In the genomic region with DNA sequence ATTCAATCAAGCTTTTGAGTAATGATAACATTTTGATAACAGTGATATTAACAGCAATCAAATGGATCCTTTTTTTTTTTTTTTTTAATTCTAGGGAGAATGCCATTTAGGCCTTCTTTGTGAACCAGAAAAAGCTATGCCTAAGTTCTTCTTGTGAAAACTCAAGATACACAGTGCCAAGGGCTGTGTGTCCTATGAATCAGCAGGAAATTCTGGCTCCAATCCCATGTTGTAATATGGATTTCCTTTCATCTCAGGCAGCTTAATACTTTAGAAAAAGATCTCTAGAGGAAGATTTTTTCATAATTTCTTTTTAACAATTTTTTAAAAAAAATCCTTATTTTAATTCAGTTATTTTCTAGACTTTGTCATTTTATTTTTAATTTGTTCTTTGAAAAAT, we compare ENCODE assay signal across 16 cellular contexts.
A peak's percentile ranks its signal among the peaks of the same experiment; 100 is the strongest.
DNase-seq lines count a peak whose midpoint lies in the region; ATAC-seq and TF ChIP-seq lines count a peak whose summit lies in the region.
"Had no signal": no experiment of that assay in that cellular context is flagged by ENCODE, and none has a peak within 500 bp of the region (broad histone marks: within the 10 kb centered on the region; RNA-seq: fewer than 3 reads in every experiment).

No MANE protein-coding gene starts in this region.

- H3K27me3 Mint-ChIP-seq in activated CD4-positive, alpha-beta memory T cell treated with anti-CD3 and anti-CD28 coated beads, Interleukin-2, amount 10 ng/mL, durations not matched to agents 7 days and 5 days = peaks cover 12% of the 10 kb centered on the region
- H3K27me3 Mint-ChIP-seq in activated T-helper 1 cell treated with anti-CD3 and anti-CD28 coated beads, Interleukin-12 subunit alpha, Interleukin-12 subunit beta, Interleukin-2, Interleukin-4 antibody, amounts not matched to agents 30 ng/mL and 10 ng/mL and 1 ng/mL, durations not matched to agents 14 hours and 24 hours and 36 hours (ENCODE audit: insufficient read depth) = peaks cover 2% of the 10 kb centered on the region

- H3K36me3 ChIP-seq in SK-N-SH (replicated peaks in 1 of 2; ENCODE audit: control insufficient read depth in 1 of 2, insufficient read depth in 2 of 2, low read length in 1 of 2) = no peaks in the 10 kb centered on the region
- H3K36me3 ChIP-seq: BE2C, colonic mucosa, WERI-Rb-1 had no signal

- ATAC-seq in HG02970 (IDR thresholded peaks at IDR 0.05; ENCODE audit: low FRiP score, unreplicated experiment) = no peak
- no peak for ATAC-seq in GM18861 (IDR thresholded peaks at IDR 0.05; ENCODE audit: unreplicated experiment)
- ATAC-seq: activated T-helper 17 cell treated with anti-CD3 and anti-CD28 coated beads, Interleukin-2, amount 50 U/mL, for 72 hours had no signal

- H3K4me2 ChIP-seq in SK-N-SH = no peak overlapping the region

- intact Hi-C loops in activated T-helper 1 cell treated with anti-CD3 and anti-CD28 coated beads, Interleukin-12 subunit alpha, Interleukin-12 subunit beta, Interleukin-2, Interleukin-4 antibody, amounts not matched to agents 30 ng/mL and 10 ng/mL and 1 ng/mL, durations not matched to agents 14 hours and 24 hours and 36 hours (cut with micrococcal nuclease) = no loop called here

- no peaks in the 10 kb centered on the region for H3K27me3 ChIP-seq in SK-N-SH (ENCODE audit: insufficient read depth)
- H3K27me3 ChIP-seq: BE2C, colonic mucosa had no signal

- CTCF ChIA-PET in SK-N-SH (lab: Yijun Ruan, JAX) = interaction anchor here (0.6 to 2.5 kb wide), 5 partner anchors 9 to 327 kb away, joined by 3 to 16 read pairs (median 4); partner anchors contain the start of gene MACIR
- CTCF ChIA-PET in activated CD4-positive, alpha-beta memory T cell treated with anti-CD3 and anti-CD28 coated beads, Interleukin-2, amount 10 ng/mL, durations not matched to agents 7 days and 5 days (lab: Charles Lee) = interaction anchor here (1.3 kb wide), 1 partner anchor 9 kb away, joined by 5 read pairs; no protein-coding TSS in a partner anchor

- H3K9me2 ChIP-seq in SK-N-SH = no peaks in the 10 kb centered on the region

- no peak overlapping the region for H3K4me3 ChIP-seq in SK-N-SH (ENCODE audit: low read depth in 2 of 2, low read length in 1 of 2)
- no peak overlapping the region for H3K4me3 ChIP-seq in fibroblast of mammary gland (ENCODE audit: control insufficient read depth, low read depth, low read length)
- H3K4me3 ChIP-seq in retinal pigment epithelial cell (ENCODE audit: low read length) = no peak overlapping the region
- H3K4me3 ChIP-seq: colonic mucosa had no signal

- peaks cover 5 to 60% of the 10 kb centered on the region in 2 experiments; a peak in 3 of 4 replicates for H3K4me1 ChIP-seq in SK-N-SH (ENCODE audit: control insufficient read depth in 1 of 2, insufficient read depth in 2 of 2, low read depth in 1 of 2, low read length in 1 of 2)
- H3K4me1 ChIP-seq: colonic mucosa had no signal

- no peaks in the 10 kb centered on the region for H3K9me3 Mint-ChIP-seq in activated CD4-positive, alpha-beta memory T cell treated with anti-CD3 and anti-CD28 coated beads, Interleukin-2, amount 10 ng/mL, durations not matched to agents 7 days and 5 days
- H3K9me3 Mint-ChIP-seq in activated T-helper 1 cell treated with anti-CD3 and anti-CD28 coated beads, Interleukin-12 subunit alpha, Interleukin-12 subunit beta, Interleukin-2, Interleukin-4 antibody, amounts not matched to agents 30 ng/mL and 10 ng/mL and 1 ng/mL, durations not matched to agents 14 hours and 24 hours and 36 hours = no peaks in the 10 kb centered on the region
- H3K9me3 Mint-ChIP-seq: activated T-helper 17 cell treated with anti-CD3 and anti-CD28 coated beads, Interleukin-2, amount 50 U/mL, for 72 hours; stimulated activated naive CD8-positive, alpha-beta T cell treated with anti-CD3 and anti-CD28 coated beads, Interleukin-15, Interleukin-2, amounts not matched to agents 100 ng/mL and 50 ng/mL, for 24 hours had no signal

- no peaks in the 10 kb centered on the region for H4K20me1 ChIP-seq in SK-N-SH (ENCODE audit: insufficient read depth)

- H3K9ac ChIP-seq in SK-N-SH = no peak overlapping the region

- no peaks in the 10 kb centered on the region for H3K79me2 ChIP-seq in SK-N-SH (ENCODE audit: insufficient read depth)

- H3K36me3 Mint-ChIP-seq in activated CD4-positive, alpha-beta memory T cell treated with anti-CD3 and anti-CD28 coated beads, Interleukin-2, amount 10 ng/mL, durations not matched to agents 7 days and 5 days (ENCODE audit: low read depth) = no peaks in the 10 kb centered on the region
- H3K36me3 Mint-ChIP-seq in activated T-helper 1 cell treated with anti-CD3 and anti-CD28 coated beads, Interleukin-12 subunit alpha, Interleukin-12 subunit beta, Interleukin-2, Interleukin-4 antibody, amounts not matched to agents 30 ng/mL and 10 ng/mL and 1 ng/mL, durations not matched to agents 14 hours and 24 hours and 36 hours (ENCODE audit: low read depth) = no peaks in the 10 kb centered on the region

- DNase-seq in HCEC 1CT (peak; percentile 82), SK-N-SH (no peak), fibroblast of mammary gland (ENCODE audit: low read depth) (peak; percentile 85), retinal pigment epithelial cell (ENCODE audit: low read depth) (peak; percentile 21)
- DNase-seq in activated CD4-positive, alpha-beta memory T cell treated with anti-CD3 and anti-CD28 coated beads, Interleukin-2, amount 10 ng/mL, durations not matched to agents 7 days and 5 days = no peak
- DNase-seq in activated T-helper 1 cell treated with anti-CD3 and anti-CD28 coated beads, Interleukin-12 subunit alpha, Interleukin-12 subunit beta, Interleukin-2, Interleukin-4 antibody, amounts not matched to agents 30 ng/mL and 10 ng/mL and 1 ng/mL, durations not matched to agents 14 hours and 24 hours and 36 hours (ENCODE audit: low spot score) = no peak
- DNase-seq: activated CD8-positive, alpha-beta memory T cell treated with anti-CD3 and anti-CD28 coated beads for 24 hours; BE2C; colonic mucosa; Kasumi-1; NCI-H187; WERI-Rb-1 had no signal

- H3K4me3 Mint-ChIP-seq in activated CD4-positive, alpha-beta memory T cell treated with anti-CD3 and anti-CD28 coated beads, Interleukin-2, amount 10 ng/mL, durations not matched to agents 7 days and 5 days = no peak overlapping the region
- H3K4me3 Mint-ChIP-seq in activated T-helper 1 cell treated with anti-CD3 and anti-CD28 coated beads, Interleukin-12 subunit alpha, Interleukin-12 subunit beta, Interleukin-2, Interleukin-4 antibody, amounts not matched to agents 30 ng/mL and 10 ng/mL and 1 ng/mL, durations not matched to agents 14 hours and 24 hours and 36 hours = no peak overlapping the region
- H3K4me3 Mint-ChIP-seq: activated T-helper 17 cell treated with anti-CD3 and anti-CD28 coated beads, Interleukin-2, amount 50 U/mL, for 72 hours; stimulated activated naive CD8-positive, alpha-beta T cell treated with anti-CD3 and anti-CD28 coated beads, Interleukin-15, Interleukin-2, amounts not matched to agents 100 ng/mL and 50 ng/mL, for 24 hours had no signal

- H3K27ac ChIP-seq in SK-N-SH (ENCODE audit: low read depth in 2 of 2, low read length in 1 of 2) = peak overlapping the region; percentile 39; a peak in 3 of 4 replicates
- H3K27ac ChIP-seq: colonic mucosa, WERI-Rb-1 had no signal

- no peaks in the 10 kb centered on the region for H3K9me3 ChIP-seq in SK-N-SH
- H3K9me3 ChIP-seq: BE2C, colonic mucosa had no signal

- TF ChIP-seq CTCF in SK-N-SH (IDR thresholded peaks at IDR 0.05) (no peak), fibroblast of mammary gland (conservative IDR thresholded peaks at IDR 0.05; ENCODE audit: control insufficient read depth, insufficient read depth, low read depth, low read length) (no peak), retinal pigment epithelial cell (conservative IDR thresholded peaks at IDR 0.05; ENCODE audit: low read depth, low read length) (no peak)

- no peak overlapping the region for H2AFZ ChIP-seq in SK-N-SH (ENCODE audit: low read depth)

- no peaks in the 10 kb centered on the region for H3K4me1 Mint-ChIP-seq in activated CD4-positive, alpha-beta memory T cell treated with anti-CD3 and anti-CD28 coated beads, Interleukin-2, amount 10 ng/mL, durations not matched to agents 7 days and 5 days
- H3K4me1 Mint-ChIP-seq in activated T-helper 1 cell treated with anti-CD3 and anti-CD28 coated beads, Interleukin-12 subunit alpha, Interleukin-12 subunit beta, Interleukin-2, Interleukin-4 antibody, amounts not matched to agents 30 ng/mL and 10 ng/mL and 1 ng/mL, durations not matched to agents 14 hours and 24 hours and 36 hours (ENCODE audit: low read depth) = no peaks in the 10 kb centered on the region
- H3K4me1 Mint-ChIP-seq: activated T-helper 17 cell treated with anti-CD3 and anti-CD28 coated beads, Interleukin-2, amount 50 U/mL, for 72 hours had no signal

- POLR2A ChIA-PET in SK-N-SH (lab: Yijun Ruan, JAX) = no interaction called here
- POLR2A ChIA-PET in activated CD4-positive, alpha-beta memory T cell treated with anti-CD3 and anti-CD28 coated beads, Interleukin-2, amount 10 ng/mL, durations not matched to agents 7 days and 5 days (lab: Charles Lee) = no interaction called here

- peak in 1 of 2 experiments; percentile 19; a peak in 1 of 4 replicates for TF ChIP-seq EP300 in SK-N-SH (IDR thresholded peaks at IDR 0.05; ENCODE audit: borderline replicate concordance in 1 of 2, low read depth in 1 of 2, low read length in 1 of 2)

- peaks cover 24% of the 10 kb centered on the region for H3F3A ChIP-seq in SK-N-SH (replicated peaks; ENCODE audit: insufficient read depth)

- no peak for TF ChIP-seq RAD21 in SK-N-SH (IDR thresholded peaks at IDR 0.05; ENCODE audit: low read length)

- H3K27ac Mint-ChIP-seq in activated CD4-positive, alpha-beta memory T cell treated with anti-CD3 and anti-CD28 coated beads, Interleukin-2, amount 10 ng/mL, durations not matched to agents 7 days and 5 days = no peak overlapping the region
- H3K27ac Mint-ChIP-seq in activated T-helper 1 cell treated with anti-CD3 and anti-CD28 coated beads, Interleukin-12 subunit alpha, Interleukin-12 subunit beta, Interleukin-2, Interleukin-4 antibody, amounts not matched to agents 30 ng/mL and 10 ng/mL and 1 ng/mL, durations not matched to agents 14 hours and 24 hours and 36 hours = no peak overlapping the region
- H3K27ac Mint-ChIP-seq: activated T-helper 17 cell treated with anti-CD3 and anti-CD28 coated beads, Interleukin-2, amount 50 U/mL, for 72 hours; stimulated activated naive CD8-positive, alpha-beta T cell treated with anti-CD3 and anti-CD28 coated beads, Interleukin-15, Interleukin-2, amounts not matched to agents 100 ng/mL and 50 ng/mL, for 24 hours had no signal

TF ChIP-seq in SK-N-SH, 30 proteins besides CTCF, POLR2A, EP300 and RAD21 (continues in another document):
- TF ChIP-seq NFIC (IDR thresholded peaks at IDR 0.05; ENCODE audit: borderline replicate concordance) (peak; percentile 82), GABPA (IDR thresholded peaks at IDR 0.05; ENCODE audit: low read depth) (no peak), SIN3A (IDR thresholded peaks at IDR 0.05; ENCODE audit: borderline replicate concordance, low read depth, low read length) (no peak), JUND (IDR thresholded peaks at IDR 0.05) (peak; percentile 24; the same call in 1 of the 2 replicates), FOXM1 (IDR thresholded peaks at IDR 0.05; ENCODE audit: low read depth) (no peak), MXI1 (IDR thresholded peaks at IDR 0.05; ENCODE audit: low read depth, low read length) (no peak), FOSL2 (IDR thresholded peaks at IDR 0.05; ENCODE audit: borderline replicate concordance, low read depth) (peak; percentile 49; the same call in 1 of the 2 replicates)

Comparison
In these comparisons a context has a peak if more than half of its experiments do, and no peak if none do; other contexts are left out.
1. DNase-seq: peak in HCEC 1CT (single experiment), fibroblast of mammary gland (single experiment) and retinal pigment epithelial cell (single experiment); none in SK-N-SH (single experiment), activated CD4-positive, alpha-beta memory T cell treated with anti-CD3 and anti-CD28 coated beads, Interleukin-2, amount 10 ng/mL, durations not matched to agents 7 days and 5 days (single experiment) and activated T-helper 1 cell treated with anti-CD3 and anti-CD28 coated beads, Interleukin-12 subunit alpha, Interleukin-12 subunit beta, Interleukin-2, Interleukin-4 antibody, amounts not matched to agents 30 ng/mL and 10 ng/mL and 1 ng/mL, durations not matched to agents 14 hours and 24 hours and 36 hours (single experiment).